In the genomic region with DNA sequence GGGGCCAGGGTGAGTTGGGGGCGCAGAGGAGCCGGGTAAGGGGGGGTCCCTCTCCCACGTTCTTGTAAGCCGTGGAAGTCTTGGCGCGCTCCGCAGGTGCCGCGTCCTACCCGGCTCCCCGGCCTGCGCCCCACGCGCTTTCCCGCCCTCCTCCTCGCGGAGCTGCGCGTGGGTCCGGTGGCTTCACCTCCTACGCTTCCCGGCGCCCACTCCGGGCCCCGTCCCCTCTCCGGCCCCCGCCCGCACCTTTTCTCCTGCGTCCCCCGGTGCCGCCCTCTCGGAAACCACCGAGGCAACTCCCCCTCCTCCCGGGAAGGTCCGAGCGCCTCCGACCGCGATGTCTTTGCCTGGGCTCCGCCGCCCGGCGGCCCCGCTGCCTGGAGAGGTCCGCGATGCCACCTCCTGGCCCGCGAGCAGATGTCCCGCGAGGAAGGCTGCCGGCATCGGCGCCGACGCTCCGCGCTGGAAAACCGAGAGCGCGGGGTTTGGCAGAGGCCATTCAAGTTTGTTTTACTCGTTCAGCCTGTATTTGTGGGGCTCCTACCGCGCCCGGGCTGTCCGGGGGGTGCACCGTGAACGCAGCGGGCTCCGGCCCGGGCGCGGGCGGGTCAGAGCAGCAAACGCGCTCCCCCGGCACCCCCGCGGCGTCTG, we compare ENCODE assay signal across 1 cellular context.
TF ChIP-seq lines count a peak whose summit lies in the region.

No MANE protein-coding gene starts in this region.

TF ChIP-seq in GM23338, 12 proteins besides CTCF, POLR2A, EP300 and RAD21:
- TF ChIP-seq, protein P1, sequence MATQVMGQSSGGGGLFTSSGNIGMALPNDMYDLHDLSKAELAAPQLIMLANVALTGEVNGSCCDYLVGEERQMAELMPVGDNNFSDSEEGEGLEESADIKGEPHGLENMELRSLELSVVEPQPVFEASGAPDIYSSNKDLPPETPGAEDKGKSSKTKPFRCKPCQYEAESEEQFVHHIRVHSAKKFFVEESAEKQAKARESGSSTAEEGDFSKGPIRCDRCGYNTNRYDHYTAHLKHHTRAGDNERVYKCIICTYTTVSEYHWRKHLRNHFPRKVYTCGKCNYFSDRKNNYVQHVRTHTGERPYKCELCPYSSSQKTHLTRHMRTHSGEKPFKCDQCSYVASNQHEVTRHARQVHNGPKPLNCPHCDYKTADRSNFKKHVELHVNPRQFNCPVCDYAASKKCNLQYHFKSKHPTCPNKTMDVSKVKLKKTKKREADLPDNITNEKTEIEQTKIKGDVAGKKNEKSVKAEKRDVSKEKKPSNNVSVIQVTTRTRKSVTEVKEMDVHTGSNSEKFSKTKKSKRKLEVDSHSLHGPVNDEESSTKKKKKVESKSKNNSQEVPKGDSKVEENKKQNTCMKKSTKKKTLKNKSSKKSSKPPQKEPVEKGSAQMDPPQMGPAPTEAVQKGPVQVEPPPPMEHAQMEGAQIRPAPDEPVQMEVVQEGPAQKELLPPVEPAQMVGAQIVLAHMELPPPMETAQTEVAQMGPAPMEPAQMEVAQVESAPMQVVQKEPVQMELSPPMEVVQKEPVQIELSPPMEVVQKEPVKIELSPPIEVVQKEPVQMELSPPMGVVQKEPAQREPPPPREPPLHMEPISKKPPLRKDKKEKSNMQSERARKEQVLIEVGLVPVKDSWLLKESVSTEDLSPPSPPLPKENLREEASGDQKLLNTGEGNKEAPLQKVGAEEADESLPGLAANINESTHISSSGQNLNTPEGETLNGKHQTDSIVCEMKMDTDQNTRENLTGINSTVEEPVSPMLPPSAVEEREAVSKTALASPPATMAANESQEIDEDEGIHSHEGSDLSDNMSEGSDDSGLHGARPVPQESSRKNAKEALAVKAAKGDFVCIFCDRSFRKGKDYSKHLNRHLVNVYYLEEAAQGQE (IDR thresholded peaks at IDR 0.05; ENCODE audit: unreplicated experiment) = no peak
- TF ChIP-seq EZH2 (IDR thresholded peaks at IDR 0.05; ENCODE audit: low read depth, unreplicated experiment) (peak; percentile 86), JUNB (IDR thresholded peaks at IDR 0.05; ENCODE audit: unreplicated experiment) (no peak), ZNF331 (CRISPR knock-in tag; IDR thresholded peaks at IDR 0.05; ENCODE audit: low read depth) (no peak), POLR2AphosphoS5 (IDR thresholded peaks at IDR 0.05; ENCODE audit: low read depth) (no peak)
